In the genomic region with DNA sequence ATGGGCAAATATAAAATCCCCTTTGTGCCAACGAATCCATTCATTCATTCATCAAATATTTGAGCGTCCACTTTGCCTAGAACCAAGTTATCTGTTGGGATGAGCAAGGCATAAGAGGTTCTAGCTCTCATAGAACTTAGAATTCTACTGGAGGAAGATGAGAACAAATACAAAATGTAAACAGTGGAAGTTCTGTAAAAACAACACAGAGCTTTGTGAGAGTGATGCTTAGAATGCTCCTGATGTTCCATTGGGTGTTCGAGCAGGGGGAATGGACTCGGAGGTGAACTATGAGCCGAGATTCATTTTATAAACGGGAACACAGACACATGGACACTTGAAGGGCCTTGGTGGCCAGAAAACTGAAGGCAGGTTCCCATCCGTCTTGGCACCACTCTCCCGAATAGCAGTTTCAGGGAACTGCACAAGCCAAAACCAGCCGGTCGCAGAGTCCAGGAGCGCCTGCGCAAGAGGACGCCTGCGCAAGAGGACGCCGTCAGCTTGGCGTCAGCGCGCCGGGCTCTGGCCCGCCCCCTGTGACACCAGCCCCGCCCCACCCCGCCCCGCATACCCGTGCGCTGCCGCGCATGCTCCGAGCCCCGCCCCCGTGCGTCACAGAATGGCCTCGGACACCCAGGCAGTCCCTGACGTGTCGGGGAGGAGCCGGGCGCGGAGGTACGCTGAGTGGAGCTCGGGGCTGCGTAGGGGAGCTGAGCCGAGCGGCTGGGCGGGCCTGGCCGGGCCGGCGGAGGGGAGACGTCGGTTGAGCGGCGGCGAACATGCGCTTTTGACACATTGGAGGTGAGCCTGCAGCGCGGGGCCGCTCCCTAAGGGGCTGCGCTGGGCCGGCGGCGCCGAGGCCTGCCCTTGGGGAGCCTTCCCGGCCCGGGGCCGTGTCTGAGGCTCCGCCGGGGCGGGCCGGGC, we compare ENCODE assay signal across 8 cellular contexts.
A peak's percentile ranks its signal among the peaks of the same experiment; 100 is the strongest.
DNase-seq lines count a peak whose midpoint lies in the region; ATAC-seq lines count a peak whose summit lies in the region.

A gene with protein sequence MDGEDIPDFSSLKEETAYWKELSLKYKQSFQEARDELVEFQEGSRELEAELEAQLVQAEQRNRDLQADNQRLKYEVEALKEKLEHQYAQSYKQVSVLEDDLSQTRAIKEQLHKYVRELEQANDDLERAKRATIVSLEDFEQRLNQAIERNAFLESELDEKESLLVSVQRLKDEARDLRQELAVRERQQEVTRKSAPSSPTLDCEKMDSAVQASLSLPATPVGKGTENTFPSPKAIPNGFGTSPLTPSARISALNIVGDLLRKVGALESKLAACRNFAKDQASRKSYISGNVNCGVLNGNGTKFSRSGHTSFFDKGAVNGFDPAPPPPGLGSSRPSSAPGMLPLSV (plus strand): TSS at position 640 of the 924 bp plus-strand sequence. CDS start 8,388 bp downstream, outside the sequence.

- H3K9ac ChIP-seq in BLaER1, result peak within 1 kb of the TSS; percentile 96

- H3K4me3 ChIP-seq in BLaER1, result peak within 1 kb of the TSS; percentile 96

- H3K4me1 ChIP-seq in BLaER1, result peaks cover 26% of the 10 kb centered on the region

- peaks cover 47% of the 10 kb centered on the region for H4K20me1 ChIP-seq in BLaER1

- ATAC-seq in GM19328 (IDR thresholded peaks at IDR 0.05; ENCODE audit: unreplicated experiment) (peak; percentile 89), HG03469 (IDR thresholded peaks at IDR 0.05; ENCODE audit: unreplicated experiment) (peak; percentile 85)

- H3K9me3 ChIP-seq in BLaER1, result no peaks in the 10 kb centered on the region

- no peaks in the 10 kb centered on the region for H3K27me3 ChIP-seq in BLaER1

- H3K27ac ChIP-seq in BLaER1 (peak within 1 kb of the TSS; percentile 94), cingulate gyrus (ENCODE audit: low read depth, low read length) (peak within 1 kb of the TSS; percentile 98)

- H3K36me3 ChIP-seq in BLaER1, result peaks cover 24% of the 10 kb centered on the region

- DNase-seq in NCI-H526 (lab: John Stamatoyannopoulos, UW) (peak; percentile 85 to 95), kidney tubule cell (ENCODE audit: low spot score) (peak; percentile 98)
- peak; percentile 100 for DNase-seq in activated CD4-positive, alpha-beta T cell treated with anti-CD3 and anti-CD28 coated beads for 48 hours
- peak; percentile 97 to 98 for DNase-seq in stimulated activated CD4-positive, alpha-beta T cell treated with anti-CD3 and anti-CD28 coated beads, Interleukin-1b, Interleukin-23, amount 100 ng/mL, for 1 hour (ENCODE audit: low read depth in 2 of 2)

- H3K4me2 ChIP-seq in BLaER1, result peak within 1 kb of the TSS; percentile 86

Comparison
In these comparisons a context has a peak if more than half of its experiments do, and no peak if none do; other contexts are left out.
1. Peak in every context shown above with its lines: DNase-seq, ATAC-seq, H3K4me3 ChIP-seq and H3K27ac ChIP-seq.